Comparison of ENCODE assay signal across 14 cellular contexts in genomic region chr2:42867093-42868065, GRCh38.
DNase-seq lines count a peak whose midpoint lies in the region; ATAC-seq and TF ChIP-seq lines count a peak whose summit lies in the region.
"Had no signal": no experiment of that assay in that cellular context is flagged by ENCODE, and none has a peak within 500 bp of the region (broad histone marks: within the 10 kb centered on the region; RNA-seq: fewer than 3 reads in every experiment).

No MANE protein-coding gene starts in this region.

- WGBS in right lobe of liver (ENCODE audit: insufficient coverage, low coverage, low lambda C conversion rate, missing lambda C conversion rate): 74% methylated on average over 10 of the region's 11 CpGs
- WGBS in sigmoid colon, 2 donors: 89 to 90% methylated on average over 11 of the region's 11 CpGs

- H3K27me3 Mint-ChIP-seq in MCF 10A (ENCODE audit: insufficient read depth, unreplicated experiment): no peaks in the 10 kb centered on the region
- H3K27me3 Mint-ChIP-seq: natural killer cell treated with Interleukin-12 subunit alpha and Interleukin-12 subunit beta and Interleukin-15 and Interleukin-18, amount 100 ng/mL, for 72 hours; stimulated activated memory B cell treated with anti-CD40 and anti-IgM and Interleukin-4, amounts not matched to agents 10 μg/mL and 1 μg/mL and 100 μg/mL, for 72 hours had no signal

- peak in 1 of 2 donors; percentile 51 for DNase-seq in breast epithelium (ENCODE audit: low spot score in 2 of 2)
- no peak for DNase-seq in MCF 10A (ENCODE audit: unreplicated experiment)
- no peak for DNase-seq in right lobe of liver
- DNase-seq in sigmoid colon: no peak
- no peak for DNase-seq in activated naive CD4-positive, alpha-beta T cell treated with Interleukin-2 at 50 U/mL for 16 hours
- DNase-seq in NCI-H2029 treated with DMSO at 0.1 percent for 48 hours (lab: John Stamatoyannopoulos, UW): no peak
- DNase-seq in RKO (ENCODE audit: low spot score): no peak
- DNase-seq: activated CD4-positive, alpha-beta T cell treated with anti-CD3 and anti-CD28 coated beads for 4 hours; activated naive CD8-positive, alpha-beta T cell treated with anti-CD3 and anti-CD28 coated beads, Interleukin-2, amount 10 ng/mL, durations not matched to agents 7 days and 5 days; NCI-H1048; SIG-M5 had no signal

- peaks cover 0 to 26% of the 10 kb centered on the region in 2 donors for H3K4me1 ChIP-seq in breast epithelium
- no peaks in the 10 kb centered on the region for H3K4me1 ChIP-seq in right lobe of liver
- peaks cover 0 to 23% (median 20%) of the 10 kb centered on the region in 4 donors for H3K4me1 ChIP-seq in sigmoid colon

- peaks cover 17% of the 10 kb centered on the region for H3K9me3 Mint-ChIP-seq in MCF 10A (ENCODE audit: unreplicated experiment)

- H3K36me3 ChIP-seq in breast epithelium: no peaks in the 10 kb centered on the region
- no peaks in the 10 kb centered on the region for H3K36me3 ChIP-seq in right lobe of liver
- H3K36me3 ChIP-seq in sigmoid colon: no peaks in the 10 kb centered on the region

- CTCF ChIA-PET in MCF 10A (lab: Yijun Ruan, JAX): interaction anchor here (0.9 kb wide), 2 partner anchors 8 to 362 kb away, joined by 3 read pairs; no protein-coding TSS in a partner anchor

- H3K36me3 Mint-ChIP-seq in MCF 10A (ENCODE audit: insufficient read depth, unreplicated experiment): no peaks in the 10 kb centered on the region
- H3K36me3 Mint-ChIP-seq: activated naive CD8-positive, alpha-beta T cell treated with anti-CD3 and anti-CD28 coated beads, Interleukin-2, amount 10 ng/mL, durations not matched to agents 7 days and 5 days had no signal

- H3K4me3 ChIP-seq in breast epithelium: no peak overlapping the region
- no peak overlapping the region for H3K4me3 ChIP-seq in right lobe of liver
- no peak overlapping the region for H3K4me3 ChIP-seq in sigmoid colon

- ATAC-seq in right lobe of liver: peak in 3 of 4 donors; percentile 53 to 70 (median 69)
- no peak for ATAC-seq in HG02938 (IDR thresholded peaks at IDR 0.05; ENCODE audit: unreplicated experiment)
- ATAC-seq: natural killer cell treated with Interleukin-12 subunit alpha and Interleukin-12 subunit beta and Interleukin-15 and Interleukin-18, amount 100 ng/mL, for 72 hours; stimulated activated memory B cell treated with anti-CD40 and anti-IgM and Interleukin-4, amounts not matched to agents 10 μg/mL and 1 μg/mL and 100 μg/mL, for 72 hours had no signal

- H3K27ac Mint-ChIP-seq in MCF 10A (ENCODE audit: low read depth, unreplicated experiment): no peak overlapping the region
- H3K27ac Mint-ChIP-seq: activated naive CD8-positive, alpha-beta T cell treated with anti-CD3 and anti-CD28 coated beads, Interleukin-2, amount 10 ng/mL, durations not matched to agents 7 days and 5 days; natural killer cell treated with Interleukin-12 subunit alpha and Interleukin-12 subunit beta and Interleukin-15 and Interleukin-18, amount 100 ng/mL, for 72 hours; stimulated activated memory B cell treated with anti-CD40 and anti-IgM and Interleukin-4, amounts not matched to agents 10 μg/mL and 1 μg/mL and 100 μg/mL, for 72 hours had no signal

- H3K4me3 Mint-ChIP-seq in MCF 10A (ENCODE audit: unreplicated experiment): no peak overlapping the region
- H3K4me3 Mint-ChIP-seq: activated naive CD8-positive, alpha-beta T cell treated with anti-CD3 and anti-CD28 coated beads, Interleukin-2, amount 10 ng/mL, durations not matched to agents 7 days and 5 days; natural killer cell treated with Interleukin-12 subunit alpha and Interleukin-12 subunit beta and Interleukin-15 and Interleukin-18, amount 100 ng/mL, for 72 hours; stimulated activated memory B cell treated with anti-CD40 and anti-IgM and Interleukin-4, amounts not matched to agents 10 μg/mL and 1 μg/mL and 100 μg/mL, for 72 hours had no signal

- TF ChIP-seq EP300 in sigmoid colon (IDR thresholded peaks at IDR 0.05): no peak

- no peak for TF ChIP-seq CTCF in breast epithelium (IDR thresholded peaks at IDR 0.05)
- no peak for TF ChIP-seq CTCF in MCF 10A (IDR thresholded peaks at IDR 0.05; ENCODE audit: unreplicated experiment)
- TF ChIP-seq CTCF in right lobe of liver (IDR thresholded peaks at IDR 0.05): no peak
- TF ChIP-seq CTCF in sigmoid colon (IDR thresholded peaks at IDR 0.05): no peak

- BruUV-seq in MCF 10A (replicated peaks; lab: Mats Ljungman, UMichigan): no TSS peak

- H3K4me1 Mint-ChIP-seq in MCF 10A (ENCODE audit: insufficient read depth, unreplicated experiment): peaks cover 11% of the 10 kb centered on the region
- H3K4me1 Mint-ChIP-seq: activated naive CD8-positive, alpha-beta T cell treated with anti-CD3 and anti-CD28 coated beads, Interleukin-2, amount 10 ng/mL, durations not matched to agents 7 days and 5 days; stimulated activated memory B cell treated with anti-CD40 and anti-IgM and Interleukin-4, amounts not matched to agents 10 μg/mL and 1 μg/mL and 100 μg/mL, for 72 hours had no signal

- H3K9me3 ChIP-seq in breast epithelium: no peaks in the 10 kb centered on the region
- H3K9me3 ChIP-seq in right lobe of liver: no peaks in the 10 kb centered on the region
- H3K9me3 ChIP-seq in sigmoid colon: peaks cover 0 to 2% (median 0%) of the 10 kb centered on the region in 4 donors

- intact Hi-C loops in breast epithelium (cut with DNase I; ENCODE audit: low total_unique reads): no loop called here
- intact Hi-C loops in MCF 10A (cut with micrococcal nuclease): no loop called here
- intact Hi-C loops in right lobe of liver (cut with DNase I): no loop called here
- intact Hi-C loops in sigmoid colon (cut with DNase I): no loop called here

- no peaks in the 10 kb centered on the region for H3K27me3 ChIP-seq in breast epithelium
- H3K27me3 ChIP-seq in right lobe of liver: no peaks in the 10 kb centered on the region
- no peaks in the 10 kb centered on the region for H3K27me3 ChIP-seq in sigmoid colon

- POLR2A ChIA-PET in MCF 10A (lab: Yijun Ruan, JAX): no interaction called here

- TF ChIP-seq POLR2A in breast epithelium (IDR thresholded peaks at IDR 0.05) (no peak), right lobe of liver (IDR thresholded peaks at IDR 0.05) (no peak), sigmoid colon (IDR thresholded peaks at IDR 0.05) (no peak)

- H3K27ac ChIP-seq in breast epithelium (peak overlapping the region; percentile 82 to 86), right lobe of liver (no peak overlapping the region), sigmoid colon (peak overlapping the region; percentile 52 to 85 (median 73))

Comparison
In these comparisons a context has a peak if more than half of its experiments do, and no peak if none do; other contexts are left out.
1. H3K27ac ChIP-seq: peak in breast epithelium (2 of 2) and sigmoid colon (4 of 4); none in right lobe of liver (0 of 3).